2 cellular contexts compared by ENCODE assay signal in genomic region chr13:112217431-112217830, GRCh38.
TF ChIP-seq lines count a peak whose summit lies in the region.

No MANE protein-coding gene starts in this region.

TF ChIP-seq in HepG2, 621 proteins besides CTCF, POLR2A, EP300 and RAD21 (continued from another document):
- TF ChIP-seq, protein P1, sequence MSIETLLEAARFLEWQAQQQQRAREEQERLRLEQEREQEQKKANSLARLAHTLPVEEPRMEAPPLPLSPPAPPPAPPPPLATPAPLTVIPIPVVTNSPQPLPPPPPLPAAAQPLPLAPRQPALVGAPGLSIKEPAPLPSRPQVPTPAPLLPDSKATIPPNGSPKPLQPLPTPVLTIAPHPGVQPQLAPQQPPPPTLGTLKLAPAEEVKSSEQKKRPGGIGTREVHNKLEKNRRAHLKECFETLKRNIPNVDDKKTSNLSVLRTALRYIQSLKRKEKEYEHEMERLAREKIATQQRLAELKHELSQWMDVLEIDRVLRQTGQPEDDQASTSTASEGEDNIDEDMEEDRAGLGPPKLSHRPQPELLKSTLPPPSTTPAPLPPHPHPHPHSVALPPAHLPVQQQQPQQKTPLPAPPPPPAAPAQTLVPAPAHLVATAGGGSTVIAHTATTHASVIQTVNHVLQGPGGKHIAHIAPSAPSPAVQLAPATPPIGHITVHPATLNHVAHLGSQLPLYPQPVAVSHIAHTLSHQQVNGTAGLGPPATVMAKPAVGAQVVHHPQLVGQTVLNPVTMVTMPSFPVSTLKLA (IDR thresholded peaks at IDR 0.05), result peak; percentile 100

TF ChIP-seq in endothelial cell of umbilical vein, 7 proteins besides CTCF, POLR2A, EP300 and RAD21 (continued from another document):
- TF ChIP-seq, protein P2, sequence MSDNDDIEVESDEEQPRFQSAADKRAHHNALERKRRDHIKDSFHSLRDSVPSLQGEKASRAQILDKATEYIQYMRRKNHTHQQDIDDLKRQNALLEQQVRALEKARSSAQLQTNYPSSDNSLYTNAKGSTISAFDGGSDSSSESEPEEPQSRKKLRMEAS (IDR thresholded peaks at IDR 0.05; ENCODE audit: insufficient read depth, insufficient read length), result peak; percentile 21
